ENCODE assay signal across 8 cellular contexts in genomic region chr19:16778796-16779411, GRCh38. TPM values are rescaled to one million over a fixed set of nuclear protein-coding genes. Genes with fewer than 3 reads are reported as not detected.
DNase-seq lines count a peak whose midpoint lies in the region; ATAC-seq and TF ChIP-seq lines count a peak whose summit lies in the region.

No MANE protein-coding gene starts in this region.

- no peaks in the 10 kb centered on the region for H3K4me1 Mint-ChIP-seq in activated CD8-positive, alpha-beta T cell treated with anti-CD3 and anti-CD28 coated beads for 36 hours (ENCODE audit: low read depth)
- no peaks in the 10 kb centered on the region for H3K4me1 Mint-ChIP-seq in osteocyte (ENCODE audit: unreplicated experiment)

- H3K36me3 Mint-ChIP-seq in activated CD8-positive, alpha-beta T cell treated with anti-CD3 and anti-CD28 coated beads for 36 hours (ENCODE audit: low read depth), result no peaks in the 10 kb centered on the region
- H3K36me3 Mint-ChIP-seq in osteocyte (ENCODE audit: unreplicated experiment), result no peaks in the 10 kb centered on the region

- intact Hi-C loops in activated CD8-positive, alpha-beta T cell treated with anti-CD3 and anti-CD28 coated beads for 36 hours (cut with micrococcal nuclease), result loop anchor here (10.0 kb wide), 1 partner anchor 116 kb away; no protein-coding TSS in a partner anchor

- H3K27ac Mint-ChIP-seq in activated CD8-positive, alpha-beta T cell treated with anti-CD3 and anti-CD28 coated beads for 36 hours, result no peak overlapping the region
- no peak overlapping the region for H3K27ac Mint-ChIP-seq in osteocyte (ENCODE audit: unreplicated experiment)

- peak; percentile 83 for TF ChIP-seq CTCF in GM12872 (IDR thresholded peaks at IDR 0.05; ENCODE audit: insufficient read depth, low read depth, low read length)
- TF ChIP-seq CTCF in activated CD8-positive, alpha-beta T cell treated with anti-CD3 and anti-CD28 coated beads for 36 hours (IDR thresholded peaks at IDR 0.05), result no peak
- peak; percentile 74 for TF ChIP-seq CTCF in osteocyte (IDR thresholded peaks at IDR 0.05)
- TF ChIP-seq CTCF in omental fat pad (IDR thresholded peaks at IDR 0.05), result no peak

- CTCF ChIA-PET in activated CD8-positive, alpha-beta T cell treated with anti-CD3 and anti-CD28 coated beads for 36 hours (lab: Charles Lee), result interaction anchor here (1.0 kb wide), 1 partner anchor 47 kb away, joined by 3 read pairs; no protein-coding TSS in a partner anchor

- no peak overlapping the region for H3K4me3 Mint-ChIP-seq in activated CD8-positive, alpha-beta T cell treated with anti-CD3 and anti-CD28 coated beads for 36 hours
- H3K4me3 Mint-ChIP-seq in osteocyte (ENCODE audit: unreplicated experiment), result no peak overlapping the region

- H3K9me3 Mint-ChIP-seq in activated CD8-positive, alpha-beta T cell treated with anti-CD3 and anti-CD28 coated beads for 36 hours, result no peaks in the 10 kb centered on the region
- H3K9me3 Mint-ChIP-seq in osteocyte (ENCODE audit: unreplicated experiment), result no peaks in the 10 kb centered on the region

- POLR2A ChIA-PET in activated CD8-positive, alpha-beta T cell treated with anti-CD3 and anti-CD28 coated beads for 36 hours (lab: Charles Lee), result no interaction called here

- peak; percentile 79 for ATAC-seq in activated CD8-positive, alpha-beta T cell treated with anti-CD3 and anti-CD28 coated beads for 36 hours
- no peak for ATAC-seq in omental fat pad (ENCODE audit: low FRiP score)

- peak; percentile 66 for DNase-seq in AG08396 (ENCODE audit: low spot score)
- DNase-seq in NCI-H82 (lab: John Stamatoyannopoulos, UW), result peak; percentile 88
- DNase-seq in activated CD8-positive, alpha-beta T cell treated with anti-CD3 and anti-CD28 coated beads for 36 hours, result peak; percentile 74
- DNase-seq in fibroblast of gingiva (ENCODE audit: low read depth), result peak; percentile 60
- no peak for DNase-seq in osteocyte (ENCODE audit: extremely low spot score, unreplicated experiment)
- DNase-seq in omental fat pad (ENCODE audit: low spot score), result no peak
- DNase-seq in cortex of kidney (lab: John Stamatoyannopoulos, UW), result no peak

- H3K27me3 Mint-ChIP-seq in activated CD8-positive, alpha-beta T cell treated with anti-CD3 and anti-CD28 coated beads for 36 hours, result peaks cover 17% of the 10 kb centered on the region
- peaks cover 24% of the 10 kb centered on the region for H3K27me3 Mint-ChIP-seq in osteocyte (ENCODE audit: unreplicated experiment)

RNA-seq across cellular contexts. Expression of gene SIN3B, which starts 50.3 kb away (rescaled TPM):
- total RNA-seq in activated CD8-positive, alpha-beta T cell treated with anti-CD3 and anti-CD28 coated beads for 36 hours, result 10 to 100 TPM; 27.6 to 31.6 TPM
- 75.3 and 80.0 TPM in 2 replicates for total RNA-seq in osteocyte
- total RNA-seq in omental fat pad, result 10 to 100 TPM; 33.7 to 87.8 (median 44.9) TPM

RNA-seq across cellular contexts. Expression of gene NWD1, which starts 59.3 kb away (rescaled TPM):
- not detected for total RNA-seq in activated CD8-positive, alpha-beta T cell treated with anti-CD3 and anti-CD28 coated beads for 36 hours
- total RNA-seq in osteocyte (not detected in 2 replicates), omental fat pad (under 1 TPM in 1 of 4 donors, not detected in 3; 0.32 TPM)

Comparison
In these comparisons a context has a peak if more than half of its experiments do, and no peak if none do; other contexts are left out.
1. DNase-seq: peak in AG08396 (single experiment), NCI-H82 (single experiment), activated CD8-positive, alpha-beta T cell treated with anti-CD3 and anti-CD28 coated beads for 36 hours (single experiment) and fibroblast of gingiva (single experiment); none in osteocyte (single experiment), omental fat pad (single experiment) and cortex of kidney (single experiment).
2. CTCF ChIP-seq: peak in GM12872 (single experiment) and osteocyte (single experiment); none in activated CD8-positive, alpha-beta T cell treated with anti-CD3 and anti-CD28 coated beads for 36 hours (single experiment) and omental fat pad (0 of 3).